ENCODE assay signal across 9 cellular contexts in genomic region chr1:85628791-85629531, GRCh38. TPM values are rescaled to one million over a fixed set of nuclear protein-coding genes. Genes with fewer than 3 reads are reported as not detected.
DNase-seq lines count a peak whose midpoint lies in the region; ATAC-seq and TF ChIP-seq lines count a peak whose summit lies in the region.
"Had no signal": no experiment of that assay in that cellular context is flagged by ENCODE, and none has a peak within 500 bp of the region (broad histone marks: within the 10 kb centered on the region; RNA-seq: fewer than 3 reads in every experiment).

No MANE protein-coding gene starts in this region.

- CTCF ChIA-PET in AG04449 (lab: Yijun Ruan, JAX): interaction anchor here (0.9 to 5.4 kb wide), 7 partner anchors 9 to 321 kb away, joined by 3 to 46 read pairs (median 5); no protein-coding TSS in a partner anchor

- peak overlapping the region; percentile 42 to 86 for H3K27ac ChIP-seq in coronary artery

- no peak overlapping the region for H3K4me3 Mint-ChIP-seq in stimulated activated naive CD8-positive, alpha-beta T cell treated with anti-CD3 and anti-CD28 coated beads, Interleukin-15, amount 100 ng/mL, for 72 hours
- H3K4me3 Mint-ChIP-seq: dendritic cell treated with granulocyte-macrophage colony-stimulating factor and Interleukin-4, amounts not matched to agents 40 ng/mL and 50 ng/mL, for 4 days had no signal

- peaks cover 15 to 39% of the 10 kb centered on the region in 2 donors for H3K9me3 Mint-ChIP-seq in stimulated activated naive CD8-positive, alpha-beta T cell treated with anti-CD3 and anti-CD28 coated beads, Interleukin-15, amount 100 ng/mL, for 72 hours

- TF ChIP-seq CTCF in AG04449 (IDR thresholded peaks at IDR 0.05; ENCODE audit: insufficient read depth, low read length, missing control alignments) (no peak), coronary artery (IDR thresholded peaks at IDR 0.05) (no peak)

- DNase-seq in AG04449 (ENCODE audit: low read depth, low spot score) (peak; percentile 92), NCI-H2029 (lab: John Stamatoyannopoulos, UW) (peak; percentile 88), coronary artery (ENCODE audit: low spot score) (no peak), lung microvascular endothelial cell (ENCODE audit: low read depth in 2 of 2) (peak; percentile 67 to 69), DMS114 treated with DMSO at 0.1 percent for 48 hours (lab: John Stamatoyannopoulos, UW; ENCODE audit: unreplicated experiment) (no peak), SHP77 (lab: John Stamatoyannopoulos, UW) (no peak)
- no peak for DNase-seq in stimulated activated naive CD8-positive, alpha-beta T cell treated with anti-CD3 and anti-CD28 coated beads, Interleukin-15, amount 100 ng/mL, for 72 hours

- POLR2A ChIA-PET in AG04449 (lab: Yijun Ruan, JAX): interaction anchor here (0.7 to 2.9 kb wide), 8 partner anchors 15 to 315 kb away, joined by 3 to 52 read pairs (median 16); partner anchors contain the start of gene CCN1

- H3K4me1 Mint-ChIP-seq in stimulated activated naive CD8-positive, alpha-beta T cell treated with anti-CD3 and anti-CD28 coated beads, Interleukin-15, amount 100 ng/mL, for 72 hours: no peaks in the 10 kb centered on the region

- H3K4me3 ChIP-seq in AG04449 (ENCODE audit: low read depth, low read length) (peak overlapping the region; percentile 46), coronary artery (peak overlapping the region; percentile 8)

- H3K27ac Mint-ChIP-seq in stimulated activated naive CD8-positive, alpha-beta T cell treated with anti-CD3 and anti-CD28 coated beads, Interleukin-15, amount 100 ng/mL, for 72 hours: no peak overlapping the region
- H3K27ac Mint-ChIP-seq: dendritic cell treated with granulocyte-macrophage colony-stimulating factor and Interleukin-4, amounts not matched to agents 40 ng/mL and 50 ng/mL, for 4 days had no signal

- ATAC-seq in GM18511 (IDR thresholded peaks at IDR 0.05; ENCODE audit: unreplicated experiment): no peak
- no peak for ATAC-seq in stimulated activated naive CD8-positive, alpha-beta T cell treated with anti-CD3 and anti-CD28 coated beads, Interleukin-15, amount 100 ng/mL, for 72 hours

- H3K27me3 Mint-ChIP-seq in stimulated activated naive CD8-positive, alpha-beta T cell treated with anti-CD3 and anti-CD28 coated beads, Interleukin-15, amount 100 ng/mL, for 72 hours: no peaks in the 10 kb centered on the region
- H3K27me3 Mint-ChIP-seq: dendritic cell treated with granulocyte-macrophage colony-stimulating factor and Interleukin-4, amounts not matched to agents 40 ng/mL and 50 ng/mL, for 4 days had no signal

RNA-seq across cellular contexts. Expression of gene CCN1, which starts 48.4 kb away (rescaled TPM):
- total RNA-seq in lung microvascular endothelial cell: 74.5 and 213 TPM in 2 replicates

Comparison
In these comparisons a context has a peak if more than half of its experiments do, and no peak if none do; other contexts are left out.
1. DNase-seq: peak in AG04449 (single experiment), NCI-H2029 (single experiment) and lung microvascular endothelial cell (2 of 2); none in coronary artery (single experiment), DMS114 treated with DMSO at 0.1 percent for 48 hours (single experiment), SHP77 (0 of 2) and stimulated activated naive CD8-positive, alpha-beta T cell treated with anti-CD3 and anti-CD28 coated beads, Interleukin-15, amount 100 ng/mL, for 72 hours (0 of 2).